ENCODE assay signal across 8 cellular contexts in genomic region chr7:99505324-99505662, GRCh38. TPM values are rescaled to one million over a fixed set of nuclear protein-coding genes. Genes with fewer than 3 reads are reported as not detected.
A peak's percentile ranks its signal among the peaks of the same experiment; 100 is the strongest.
DNase-seq lines count a peak whose midpoint lies in the region; ATAC-seq and TF ChIP-seq lines count a peak whose summit lies in the region.

No MANE protein-coding gene starts in this region.

- H3K36me3 ChIP-seq in DOHH2 (ENCODE audit: control insufficient read depth, low read length): peaks cover 18% of the 10 kb centered on the region
- peaks cover 9% of the 10 kb centered on the region for H3K36me3 ChIP-seq in mesodermal cell (ENCODE audit: control insufficient read depth, insufficient read depth, low read length)

- TF ChIP-seq CTCF in DOHH2 (IDR thresholded peaks at IDR 0.05; ENCODE audit: low read depth, low read length, poor library complexity, severe bottlenecking): no peak
- no peak for TF ChIP-seq CTCF in brain (conservative IDR thresholded peaks at IDR 0.05)

- peaks cover 27% of the 10 kb centered on the region for H3K4me1 ChIP-seq in DOHH2 (ENCODE audit: control insufficient read depth, low read length)
- H3K4me1 ChIP-seq in mesodermal cell (ENCODE audit: control insufficient read depth, insufficient read depth, low read length, poor library complexity, severe bottlenecking): peaks cover 17% of the 10 kb centered on the region

- peaks cover 53% of the 10 kb centered on the region for H3K79me2 ChIP-seq in DOHH2 (ENCODE audit: control insufficient read depth, low read length)

- peaks cover 7% of the 10 kb centered on the region for H3F3A ChIP-seq in DOHH2 (ENCODE audit: control insufficient read depth, insufficient read depth)

- no peaks in the 10 kb centered on the region for H3K9me2 ChIP-seq in DOHH2 (replicated peaks; ENCODE audit: control insufficient read depth, low read length)

- H3K4me2 ChIP-seq in DOHH2 (ENCODE audit: low read length): peak overlapping the region; percentile 88

- peak overlapping the region; percentile 97 to 99 (median 99) for H3K27ac Mint-ChIP-seq in brain

- H3K27me3 Mint-ChIP-seq in brain: peaks cover 13% of the 10 kb centered on the region

- H3K4me3 Mint-ChIP-seq in brain: peak overlapping the region; percentile 94 to 98 (median 95)

- no peak for DNase-seq in NOMO-1 treated with DMSO at 0.1 percent for 48 hours (lab: John Stamatoyannopoulos, UW; ENCODE audit: unreplicated experiment)
- no peak for DNase-seq in hepatic stellate cell (ENCODE audit: low spot score)
- no peak for DNase-seq in effector CD8-positive, alpha-beta T cell (lab: John Stamatoyannopoulos, UW)

- H4K20me1 ChIP-seq in DOHH2 (ENCODE audit: control insufficient read depth, insufficient read depth, low read depth, low read length): no peaks in the 10 kb centered on the region

- peaks cover 46% of the 10 kb centered on the region for H3K4me1 Mint-ChIP-seq in brain

- 0 to 3% methylated on average over 6 to 7 of the region's 11 CpGs for WGBS in mesodermal cell (ENCODE audit: insufficient coverage in 2 of 2), 2 experiments

- H3K9me3 Mint-ChIP-seq in brain: peaks cover 0 to 5% (median 0%) of the 10 kb centered on the region in 5 experiments

- H3K9me3 ChIP-seq in DOHH2 (ENCODE audit: control insufficient read depth, insufficient read depth, low read length): peaks cover 6% of the 10 kb centered on the region; the same call in 1 of the 2 replicates
- H3K9me3 ChIP-seq in mesodermal cell (ENCODE audit: control insufficient read depth, low read length): no peaks in the 10 kb centered on the region

- peaks cover 16% of the 10 kb centered on the region for H3K36me3 Mint-ChIP-seq in brain

- H3K4me3 ChIP-seq in DOHH2 (ENCODE audit: low read length): peak overlapping the region; percentile 95
- H3K4me3 ChIP-seq in mesodermal cell (ENCODE audit: extremely low read depth, insufficient read depth, low read length, poor library complexity, severe bottlenecking): peak overlapping the region; percentile 87

- no peaks in the 10 kb centered on the region for H3K27me3 ChIP-seq in DOHH2 (ENCODE audit: control insufficient read depth, low read length)

- H3K27ac ChIP-seq in DOHH2 (ENCODE audit: low read depth, low read length): peak overlapping the region; percentile 80
- peak overlapping the region; percentile 75 for H3K27ac ChIP-seq in mesodermal cell (ENCODE audit: low read depth, low read length, severe bottlenecking)

- ATAC-seq in HG03432 (IDR thresholded peaks at IDR 0.05; ENCODE audit: unreplicated experiment) (peak; percentile 3), GM21360 (IDR thresholded peaks at IDR 0.05; ENCODE audit: unreplicated experiment) (no peak)

RNA-seq across cellular contexts. Expression of gene ZKSCAN5, which starts 0.8 kb away (rescaled TPM):
- polyA plus RNA-seq in brain (ENCODE audit: insufficient read depth, low read depth, low replicate concordance): 7.3 TPM
- 15.0 TPM for polyA plus RNA-seq in mesodermal cell (2013, experiment 1 of 2)
- 15.1 TPM for polyA plus RNA-seq in mesodermal cell (2013, experiment 2 of 2)

RNA-seq across cellular contexts. Expression of gene ZNF394, which starts 5.2 kb away (rescaled TPM):
- polyA plus RNA-seq in brain (ENCODE audit: insufficient read depth, low read depth, low replicate concordance): 10.6 TPM
- polyA plus RNA-seq in mesodermal cell (2013, experiment 1 of 2): 14.2 TPM
- 13.1 TPM for polyA plus RNA-seq in mesodermal cell (2013, experiment 2 of 2)

RNA-seq across cellular contexts. Expression of gene ZNF789, which starts 32.6 kb away (rescaled TPM):
- 8.7 TPM for polyA plus RNA-seq in brain (ENCODE audit: insufficient read depth, low read depth, low replicate concordance)
- polyA plus RNA-seq in mesodermal cell (2013, experiment 1 of 2): 8.5 TPM
- polyA plus RNA-seq in mesodermal cell (2013, experiment 2 of 2): 7.0 TPM

RNA-seq across cellular contexts. Expression of gene ATP5MF, which starts 39.3 kb away (rescaled TPM):
- 821 TPM for polyA plus RNA-seq in brain (ENCODE audit: insufficient read depth, low read depth, low replicate concordance)
- 530 TPM for polyA plus RNA-seq in mesodermal cell (2013, experiment 1 of 2)
- 463 TPM for polyA plus RNA-seq in mesodermal cell (2013, experiment 2 of 2)

RNA-seq across cellular contexts. Expression of gene FAM200A, which starts 46.6 kb away (rescaled TPM):
- 4.1 TPM for polyA plus RNA-seq in brain (ENCODE audit: insufficient read depth, low read depth, low replicate concordance)
- 9.9 TPM for polyA plus RNA-seq in mesodermal cell (2013, experiment 1 of 2)
- polyA plus RNA-seq in mesodermal cell (2013, experiment 2 of 2): 11.7 TPM
